8 cellular contexts compared by ENCODE assay signal in the genomic region with DNA sequence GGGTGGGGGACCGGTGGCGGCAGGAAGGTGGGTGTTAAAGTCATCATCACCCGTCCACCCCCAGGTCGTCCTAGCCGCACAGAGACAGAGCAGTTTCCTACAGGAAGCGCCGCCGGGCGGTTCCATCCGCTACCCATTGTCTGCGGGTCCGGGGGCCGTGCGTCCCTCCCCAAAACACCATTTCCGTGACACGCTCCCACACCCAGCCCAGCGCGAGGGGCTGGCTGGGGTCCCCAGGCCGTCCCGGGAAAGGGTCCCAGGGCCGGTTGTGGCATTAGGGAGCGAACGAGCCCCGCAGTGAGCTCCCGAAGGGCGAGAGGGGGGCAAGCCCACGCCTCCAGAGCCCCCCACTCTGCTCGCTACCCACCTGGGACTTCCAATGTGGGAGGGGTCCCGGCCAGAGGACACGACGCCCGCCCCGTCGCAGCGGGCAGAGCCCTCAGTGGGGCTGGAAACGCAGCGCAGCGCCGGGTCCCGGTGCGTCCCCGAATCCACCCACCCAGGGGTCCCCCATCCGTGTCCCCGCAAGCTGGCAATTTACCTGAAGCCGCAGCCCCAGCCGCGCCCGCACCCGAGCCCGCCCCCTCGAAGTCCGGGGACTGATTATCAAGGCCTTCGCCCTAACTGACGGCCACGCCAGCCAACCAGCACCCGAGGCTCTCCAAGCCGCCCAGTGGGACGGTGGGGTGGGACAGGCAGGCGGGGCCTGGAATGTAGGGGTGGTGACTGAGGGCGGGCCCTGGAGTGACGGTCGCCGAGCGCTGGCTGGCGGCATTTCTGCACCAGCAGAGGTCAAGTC. TPM values are rescaled to one million over a fixed set of nuclear protein-coding genes. Genes with fewer than 3 reads are reported as not detected.
DNase-seq lines count a peak whose midpoint lies in the region; ATAC-seq, FAIRE-seq and TF ChIP-seq lines count a peak whose summit lies in the region.

A gene (minus strand): TSS at position 579 of the 799 bp plus-strand sequence. CDS start 5,434 bp downstream, outside the sequence.

- peak within 1 kb of the TSS; percentile 41 for H3K4me3 ChIP-seq in bronchial epithelial cell (ENCODE audit: low read depth, low read length)
- peak within 1 kb of the TSS; percentile 51 to 68 (median 61) for H3K4me3 ChIP-seq in skeletal muscle tissue (ENCODE audit: low read length in 3 of 3)

- DNase-seq in GM10266 (ENCODE audit: extremely low spot score) (peak; percentile 99), NCI-H2081 treated with DMSO at 0.1 percent for 48 hours (lab: John Stamatoyannopoulos, UW) (peak; percentile 30), activated B cell treated with CpG ODN at 0.5 μM for 24 hours (peak; percentile 74), bronchial epithelial cell (ENCODE audit: low read depth) (peak; percentile 85), iPS-NIHi11 (ENCODE audit: low spot score) (peak; percentile 98)

- POLR2A ChIA-PET in activated B cell treated with CpG ODN at 0.5 μM for 24 hours (lab: Charles Lee) = interaction anchor here (0.6 kb wide), 1 partner anchor 11 kb away, joined by 6 read pairs; no protein-coding TSS in a partner anchor

- TF ChIP-seq CTCF in GM10266 (IDR thresholded peaks at IDR 0.05; ENCODE audit: control insufficient read depth, insufficient read depth, low read depth, missing control alignments) = no peak
- no peak for TF ChIP-seq CTCF in activated B cell treated with CpG ODN at 0.5 μM for 24 hours (IDR thresholded peaks at IDR 0.05)
- TF ChIP-seq CTCF in bronchial epithelial cell (IDR thresholded peaks at IDR 0.05; ENCODE audit: insufficient read depth, low read length, severe bottlenecking) = no peak

- FAIRE-seq in bronchial epithelial cell (lab: Jason Lieb, UNC) = no peak

- H3K4me1 Mint-ChIP-seq in activated B cell treated with CpG ODN at 0.5 μM for 24 hours = peaks cover 6% of the 10 kb centered on the region

- H3K36me3 ChIP-seq in bronchial epithelial cell (ENCODE audit: control insufficient read depth, insufficient read depth, low read length) (no peaks in the 10 kb centered on the region), skeletal muscle tissue (ENCODE audit: control insufficient read depth in 3 of 3, insufficient read depth in 3 of 3, low read length in 3 of 3) (no peaks in the 10 kb centered on the region)

- H3K27me3 Mint-ChIP-seq in activated B cell treated with CpG ODN at 0.5 μM for 24 hours = peaks cover 21% of the 10 kb centered on the region

- no peak within 1 kb of the TSS for H3K27ac Mint-ChIP-seq in activated B cell treated with CpG ODN at 0.5 μM for 24 hours

- H3K36me3 Mint-ChIP-seq in activated B cell treated with CpG ODN at 0.5 μM for 24 hours (ENCODE audit: low read depth) = no peaks in the 10 kb centered on the region

- peak within 1 kb of the TSS; percentile 57 to 84 (median 81) for H3K9ac ChIP-seq in skeletal muscle tissue (ENCODE audit: low read depth in 1 of 3, low read length in 3 of 3)

- CTCF ChIA-PET in activated B cell treated with CpG ODN at 0.5 μM for 24 hours (lab: Charles Lee) = interaction anchor here (1.2 kb wide), 1 partner anchor 9 kb away, joined by 4 read pairs; no protein-coding TSS in a partner anchor

- intact Hi-C loops in activated B cell treated with CpG ODN at 0.5 μM for 24 hours (cut with micrococcal nuclease) = loop anchor here (1.0 to 5.0 kb wide), 3 partner anchors 35 to 169 kb away; a partner anchor contains a TSS

- peaks cover 3 to 10% (median 3%) of the 10 kb centered on the region in 3 donors for H3K4me1 ChIP-seq in skeletal muscle tissue (ENCODE audit: control insufficient read depth in 3 of 3, insufficient read depth in 3 of 3, low read length in 3 of 3)

- H3K27me3 ChIP-seq in bronchial epithelial cell (ENCODE audit: control insufficient read depth, insufficient read depth, low read length) = no peaks in the 10 kb centered on the region
- peaks cover 15 to 31% (median 16%) of the 10 kb centered on the region in 3 donors for H3K27me3 ChIP-seq in skeletal muscle tissue (ENCODE audit: control insufficient read depth in 3 of 3, insufficient read depth in 3 of 3, low read length in 3 of 3)

- H3K4me3 Mint-ChIP-seq in activated B cell treated with CpG ODN at 0.5 μM for 24 hours = peak within 1 kb of the TSS; percentile 75

- H3K9me3 Mint-ChIP-seq in activated B cell treated with CpG ODN at 0.5 μM for 24 hours = no peaks in the 10 kb centered on the region

- ATAC-seq in HG02852 (IDR thresholded peaks at IDR 0.05; ENCODE audit: unreplicated experiment) (peak; percentile 89), activated B cell treated with CpG ODN at 0.5 μM for 24 hours (ENCODE audit: low read depth) (peak; percentile 100), GM18858 (IDR thresholded peaks at IDR 0.05; ENCODE audit: unreplicated experiment) (no peak)

- H3K9me3 ChIP-seq in skeletal muscle tissue (ENCODE audit: control insufficient read depth in 3 of 3, low read length in 3 of 3) = no peaks in the 10 kb centered on the region

- peak within 1 kb of the TSS; percentile 86 for H3K27ac ChIP-seq in skeletal muscle tissue (ENCODE audit: low read depth, low read length)

RNA-seq across cellular contexts. Expression of the gene that starts here (rescaled TPM):
- total RNA-seq in activated B cell treated with CpG ODN at 0.5 μM for 24 hours (0.07 and 0.29 TPM in 2 replicates), bronchial epithelial cell (0.64 and 2.4 TPM in 2 replicates), skeletal muscle tissue (10.4 TPM)

Comparison
In these comparisons a context has a peak if more than half of its experiments do, and no peak if none do; other contexts are left out.
1. Peak in DNase-seq and ATAC-seq in activated B cell treated with CpG ODN at 0.5 μM for 24 hours; RNA of the gene not detected or under 1 TPM.
2. DNase-seq: peak in every context shown above with its lines; median percentile 99 in GM10266; 98 in iPS-NIHi11; 85 in bronchial epithelial cell; 74 in activated B cell treated with CpG ODN at 0.5 μM for 24 hours; 30 in NCI-H2081 treated with DMSO at 0.1 percent for 48 hours.